ENCODE assay signal across 1 cellular context in the genomic region with DNA sequence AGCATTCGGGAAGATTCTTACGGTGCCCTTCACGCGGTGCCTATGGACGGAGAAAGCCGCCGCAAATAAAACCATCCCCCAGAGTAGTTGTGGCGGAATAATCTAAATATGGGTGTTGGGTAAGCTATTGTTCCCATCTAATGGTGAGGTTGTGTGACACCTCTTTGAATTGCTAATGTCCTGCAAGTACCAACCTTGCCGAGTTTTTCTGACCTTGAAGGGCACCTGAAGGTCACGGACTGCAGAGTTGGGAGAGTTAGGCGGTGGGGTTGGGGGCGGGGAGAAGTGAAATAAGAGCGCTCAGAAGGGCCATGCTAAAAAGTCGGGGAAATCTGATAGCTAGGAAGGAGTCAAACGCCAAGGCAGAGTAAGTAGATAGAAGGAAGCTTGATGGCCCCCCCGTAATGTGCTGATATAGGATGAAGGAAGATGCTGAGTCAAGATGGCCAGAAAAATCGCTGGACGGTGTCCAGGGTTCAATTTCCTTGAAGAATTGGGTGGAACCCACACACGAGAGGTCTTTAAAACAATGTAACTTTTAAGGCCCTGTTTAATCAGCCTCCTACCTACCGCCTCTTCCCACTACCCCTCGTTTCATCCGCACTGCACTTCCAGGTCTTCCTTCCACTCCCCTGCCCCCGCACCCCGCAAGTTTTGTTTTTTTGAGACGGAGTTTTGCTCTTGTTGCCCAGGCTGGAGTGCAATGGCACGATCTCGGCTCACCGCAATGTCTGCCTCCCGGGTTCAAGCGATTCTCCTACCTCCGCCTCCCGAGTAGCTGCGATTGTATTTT.
A peak's percentile ranks its signal among the peaks of the same experiment; 100 is the strongest.
TF ChIP-seq lines count a peak whose summit lies in the region.

No MANE protein-coding gene starts in this region.

TF ChIP-seq in WTC11, 78 proteins besides CTCF, POLR2A, EP300 and RAD21 (continued from another document):
- TF ChIP-seq, protein P1, sequence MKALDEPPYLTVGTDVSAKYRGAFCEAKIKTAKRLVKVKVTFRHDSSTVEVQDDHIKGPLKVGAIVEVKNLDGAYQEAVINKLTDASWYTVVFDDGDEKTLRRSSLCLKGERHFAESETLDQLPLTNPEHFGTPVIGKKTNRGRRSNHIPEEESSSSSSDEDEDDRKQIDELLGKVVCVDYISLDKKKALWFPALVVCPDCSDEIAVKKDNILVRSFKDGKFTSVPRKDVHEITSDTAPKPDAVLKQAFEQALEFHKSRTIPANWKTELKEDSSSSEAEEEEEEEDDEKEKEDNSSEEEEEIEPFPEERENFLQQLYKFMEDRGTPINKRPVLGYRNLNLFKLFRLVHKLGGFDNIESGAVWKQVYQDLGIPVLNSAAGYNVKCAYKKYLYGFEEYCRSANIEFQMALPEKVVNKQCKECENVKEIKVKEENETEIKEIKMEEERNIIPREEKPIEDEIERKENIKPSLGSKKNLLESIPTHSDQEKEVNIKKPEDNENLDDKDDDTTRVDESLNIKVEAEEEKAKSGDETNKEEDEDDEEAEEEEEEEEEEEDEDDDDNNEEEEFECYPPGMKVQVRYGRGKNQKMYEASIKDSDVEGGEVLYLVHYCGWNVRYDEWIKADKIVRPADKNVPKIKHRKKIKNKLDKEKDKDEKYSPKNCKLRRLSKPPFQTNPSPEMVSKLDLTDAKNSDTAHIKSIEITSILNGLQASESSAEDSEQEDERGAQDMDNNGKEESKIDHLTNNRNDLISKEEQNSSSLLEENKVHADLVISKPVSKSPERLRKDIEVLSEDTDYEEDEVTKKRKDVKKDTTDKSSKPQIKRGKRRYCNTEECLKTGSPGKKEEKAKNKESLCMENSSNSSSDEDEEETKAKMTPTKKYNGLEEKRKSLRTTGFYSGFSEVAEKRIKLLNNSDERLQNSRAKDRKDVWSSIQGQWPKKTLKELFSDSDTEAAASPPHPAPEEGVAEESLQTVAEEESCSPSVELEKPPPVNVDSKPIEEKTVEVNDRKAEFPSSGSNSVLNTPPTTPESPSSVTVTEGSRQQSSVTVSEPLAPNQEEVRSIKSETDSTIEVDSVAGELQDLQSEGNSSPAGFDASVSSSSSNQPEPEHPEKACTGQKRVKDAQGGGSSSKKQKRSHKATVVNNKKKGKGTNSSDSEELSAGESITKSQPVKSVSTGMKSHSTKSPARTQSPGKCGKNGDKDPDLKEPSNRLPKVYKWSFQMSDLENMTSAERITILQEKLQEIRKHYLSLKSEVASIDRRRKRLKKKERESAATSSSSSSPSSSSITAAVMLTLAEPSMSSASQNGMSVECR (CRISPR knock-in tag; IDR thresholded peaks at IDR 0.05; ENCODE audit: borderline replicate concordance), result no peak
- TF ChIP-seq NFATC4 (CRISPR knock-in tag; IDR thresholded peaks at IDR 0.05) (no peak), ETV6 (CRISPR knock-in tag; IDR thresholded peaks at IDR 0.05) (no peak), NR3C1 (CRISPR knock-in tag; conservative IDR thresholded peaks at IDR 0.05; ENCODE audit: low read depth) (no peak), ZNF263 (CRISPR knock-in tag; IDR thresholded peaks at IDR 0.05; ENCODE audit: low read depth) (no peak), SP1 (CRISPR knock-in tag; conservative IDR thresholded peaks at IDR 0.05) (peak; percentile 24; the same call in 1 of the 2 replicates), CREM (CRISPR knock-in tag; IDR thresholded peaks at IDR 0.05) (no peak; the same call in 1 of the 2 replicates), ZNF671 (CRISPR knock-in tag; IDR thresholded peaks at IDR 0.05) (no peak), NFE2L1 (CRISPR knock-in tag; IDR thresholded peaks at IDR 0.05) (peak; percentile 56; the same call in 1 of the 2 replicates), ZNF416 (CRISPR knock-in tag; IDR thresholded peaks at IDR 0.05) (no peak), NR1H2 (CRISPR knock-in tag; IDR thresholded peaks at IDR 0.05) (no peak), KAT7 (CRISPR knock-in tag; IDR thresholded peaks at IDR 0.05; ENCODE audit: borderline replicate concordance) (no peak), GABPB1 (CRISPR knock-in tag; IDR thresholded peaks at IDR 0.05) (no peak), GRHL2 (CRISPR knock-in tag; IDR thresholded peaks at IDR 0.05; ENCODE audit: insufficient replicate concordance, severe bottlenecking) (no peak), JAZF1 (CRISPR knock-in tag; IDR thresholded peaks at IDR 0.05) (no peak), ZNF138 (CRISPR knock-in tag; conservative IDR thresholded peaks at IDR 0.05) (0 out of 2 replicates have a peak, but pooled peaks have one; percentile 14), SOX15 (CRISPR knock-in tag; IDR thresholded peaks at IDR 0.05) (no peak), FOXJ3 (CRISPR knock-in tag; IDR thresholded peaks at IDR 0.05; ENCODE audit: borderline replicate concordance) (no peak), IRF2 (CRISPR knock-in tag; IDR thresholded peaks at IDR 0.05; ENCODE audit: borderline replicate concordance, low read depth) (no peak), ZNF232 (CRISPR knock-in tag; IDR thresholded peaks at IDR 0.05) (no peak)
- TF ChIP-seq, protein P2, sequence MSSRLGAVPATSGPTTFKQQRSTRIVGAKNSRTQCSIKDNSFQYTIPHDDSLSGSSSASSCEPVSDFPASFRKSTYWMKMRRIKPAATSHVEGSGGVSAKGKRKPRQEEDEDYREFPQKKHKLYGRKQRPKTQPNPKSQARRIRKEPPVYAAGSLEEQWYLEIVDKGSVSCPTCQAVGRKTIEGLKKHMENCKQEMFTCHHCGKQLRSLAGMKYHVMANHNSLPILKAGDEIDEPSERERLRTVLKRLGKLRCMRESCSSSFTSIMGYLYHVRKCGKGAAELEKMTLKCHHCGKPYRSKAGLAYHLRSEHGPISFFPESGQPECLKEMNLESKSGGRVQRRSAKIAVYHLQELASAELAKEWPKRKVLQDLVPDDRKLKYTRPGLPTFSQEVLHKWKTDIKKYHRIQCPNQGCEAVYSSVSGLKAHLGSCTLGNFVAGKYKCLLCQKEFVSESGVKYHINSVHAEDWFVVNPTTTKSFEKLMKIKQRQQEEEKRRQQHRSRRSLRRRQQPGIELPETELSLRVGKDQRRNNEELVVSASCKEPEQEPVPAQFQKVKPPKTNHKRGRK (CRISPR knock-in tag; IDR thresholded peaks at IDR 0.05; ENCODE audit: borderline replicate concordance), result no peak
- TF ChIP-seq, protein P3, sequence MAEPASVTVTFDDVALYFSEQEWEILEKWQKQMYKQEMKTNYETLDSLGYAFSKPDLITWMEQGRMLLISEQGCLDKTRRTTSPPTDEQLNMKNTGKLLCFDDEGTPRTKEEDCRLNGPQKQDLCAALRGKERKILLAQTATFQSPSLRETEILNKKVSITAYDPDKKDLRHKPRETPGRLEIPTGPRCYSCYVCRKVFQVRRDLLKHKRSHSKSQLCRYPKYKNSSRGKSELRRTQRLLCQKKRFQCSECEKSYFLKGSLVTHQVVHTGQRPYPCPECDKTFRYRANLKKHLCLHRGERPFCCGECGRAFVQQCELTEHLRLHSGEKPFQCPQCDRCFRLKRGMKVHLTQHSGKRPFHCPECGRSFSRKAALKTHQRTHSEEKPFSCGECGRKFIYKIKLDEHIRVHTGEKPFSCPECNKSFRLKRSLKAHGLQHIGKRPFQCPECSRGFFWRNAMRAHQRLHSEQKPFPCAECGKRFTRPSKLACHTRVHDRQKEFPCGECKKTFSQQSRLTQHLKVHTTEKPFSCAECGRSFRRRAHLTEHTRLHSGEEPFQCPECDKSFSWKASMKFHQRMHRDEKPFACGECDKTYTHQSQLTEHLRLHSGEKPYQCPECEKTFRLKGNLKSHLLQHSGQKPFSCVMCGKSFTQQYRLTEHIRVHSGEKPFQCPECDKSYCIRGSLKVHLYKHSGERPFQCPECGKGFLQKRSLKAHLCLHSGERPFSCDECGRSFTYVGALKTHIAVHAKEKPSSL (CRISPR knock-in tag; conservative IDR thresholded peaks at IDR 0.05), result no peak
- TF ChIP-seq, protein P4, sequence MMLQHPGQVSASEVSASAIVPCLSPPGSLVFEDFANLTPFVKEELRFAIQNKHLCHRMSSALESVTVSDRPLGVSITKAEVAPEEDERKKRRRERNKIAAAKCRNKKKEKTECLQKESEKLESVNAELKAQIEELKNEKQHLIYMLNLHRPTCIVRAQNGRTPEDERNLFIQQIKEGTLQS (CRISPR knock-in tag; conservative IDR thresholded peaks at IDR 0.05), result no peak
- TF ChIP-seq, protein P5, sequence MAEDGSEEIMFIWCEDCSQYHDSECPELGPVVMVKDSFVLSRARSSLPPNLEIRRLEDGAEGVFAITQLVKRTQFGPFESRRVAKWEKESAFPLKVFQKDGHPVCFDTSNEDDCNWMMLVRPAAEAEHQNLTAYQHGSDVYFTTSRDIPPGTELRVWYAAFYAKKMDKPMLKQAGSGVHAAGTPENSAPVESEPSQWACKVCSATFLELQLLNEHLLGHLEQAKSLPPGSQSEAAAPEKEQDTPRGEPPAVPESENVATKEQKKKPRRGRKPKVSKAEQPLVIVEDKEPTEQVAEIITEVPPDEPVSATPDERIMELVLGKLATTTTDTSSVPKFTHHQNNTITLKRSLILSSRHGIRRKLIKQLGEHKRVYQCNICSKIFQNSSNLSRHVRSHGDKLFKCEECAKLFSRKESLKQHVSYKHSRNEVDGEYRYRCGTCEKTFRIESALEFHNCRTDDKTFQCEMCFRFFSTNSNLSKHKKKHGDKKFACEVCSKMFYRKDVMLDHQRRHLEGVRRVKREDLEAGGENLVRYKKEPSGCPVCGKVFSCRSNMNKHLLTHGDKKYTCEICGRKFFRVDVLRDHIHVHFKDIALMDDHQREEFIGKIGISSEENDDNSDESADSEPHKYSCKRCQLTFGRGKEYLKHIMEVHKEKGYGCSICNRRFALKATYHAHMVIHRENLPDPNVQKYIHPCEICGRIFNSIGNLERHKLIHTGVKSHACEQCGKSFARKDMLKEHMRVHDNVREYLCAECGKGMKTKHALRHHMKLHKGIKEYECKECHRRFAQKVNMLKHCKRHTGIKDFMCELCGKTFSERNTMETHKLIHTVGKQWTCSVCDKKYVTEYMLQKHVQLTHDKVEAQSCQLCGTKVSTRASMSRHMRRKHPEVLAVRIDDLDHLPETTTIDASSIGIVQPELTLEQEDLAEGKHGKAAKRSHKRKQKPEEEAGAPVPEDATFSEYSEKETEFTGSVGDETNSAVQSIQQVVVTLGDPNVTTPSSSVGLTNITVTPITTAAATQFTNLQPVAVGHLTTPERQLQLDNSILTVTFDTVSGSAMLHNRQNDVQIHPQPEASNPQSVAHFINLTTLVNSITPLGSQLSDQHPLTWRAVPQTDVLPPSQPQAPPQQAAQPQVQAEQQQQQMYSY (CRISPR knock-in tag; IDR thresholded peaks at IDR 0.05), result no peak
- TF ChIP-seq, protein P6, sequence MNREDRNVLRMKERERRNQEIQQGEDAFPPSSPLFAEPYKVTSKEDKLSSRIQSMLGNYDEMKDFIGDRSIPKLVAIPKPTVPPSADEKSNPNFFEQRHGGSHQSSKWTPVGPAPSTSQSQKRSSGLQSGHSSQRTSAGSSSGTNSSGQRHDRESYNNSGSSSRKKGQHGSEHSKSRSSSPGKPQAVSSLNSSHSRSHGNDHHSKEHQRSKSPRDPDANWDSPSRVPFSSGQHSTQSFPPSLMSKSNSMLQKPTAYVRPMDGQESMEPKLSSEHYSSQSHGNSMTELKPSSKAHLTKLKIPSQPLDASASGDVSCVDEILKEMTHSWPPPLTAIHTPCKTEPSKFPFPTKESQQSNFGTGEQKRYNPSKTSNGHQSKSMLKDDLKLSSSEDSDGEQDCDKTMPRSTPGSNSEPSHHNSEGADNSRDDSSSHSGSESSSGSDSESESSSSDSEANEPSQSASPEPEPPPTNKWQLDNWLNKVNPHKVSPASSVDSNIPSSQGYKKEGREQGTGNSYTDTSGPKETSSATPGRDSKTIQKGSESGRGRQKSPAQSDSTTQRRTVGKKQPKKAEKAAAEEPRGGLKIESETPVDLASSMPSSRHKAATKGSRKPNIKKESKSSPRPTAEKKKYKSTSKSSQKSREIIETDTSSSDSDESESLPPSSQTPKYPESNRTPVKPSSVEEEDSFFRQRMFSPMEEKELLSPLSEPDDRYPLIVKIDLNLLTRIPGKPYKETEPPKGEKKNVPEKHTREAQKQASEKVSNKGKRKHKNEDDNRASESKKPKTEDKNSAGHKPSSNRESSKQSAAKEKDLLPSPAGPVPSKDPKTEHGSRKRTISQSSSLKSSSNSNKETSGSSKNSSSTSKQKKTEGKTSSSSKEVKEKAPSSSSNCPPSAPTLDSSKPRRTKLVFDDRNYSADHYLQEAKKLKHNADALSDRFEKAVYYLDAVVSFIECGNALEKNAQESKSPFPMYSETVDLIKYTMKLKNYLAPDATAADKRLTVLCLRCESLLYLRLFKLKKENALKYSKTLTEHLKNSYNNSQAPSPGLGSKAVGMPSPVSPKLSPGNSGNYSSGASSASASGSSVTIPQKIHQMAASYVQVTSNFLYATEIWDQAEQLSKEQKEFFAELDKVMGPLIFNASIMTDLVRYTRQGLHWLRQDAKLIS (CRISPR knock-in tag; IDR thresholded peaks at IDR 0.05; ENCODE audit: borderline replicate concordance), result 0 out of 2 replicates have a peak, but pooled peaks have one; percentile 49
- TF ChIP-seq, protein P7, sequence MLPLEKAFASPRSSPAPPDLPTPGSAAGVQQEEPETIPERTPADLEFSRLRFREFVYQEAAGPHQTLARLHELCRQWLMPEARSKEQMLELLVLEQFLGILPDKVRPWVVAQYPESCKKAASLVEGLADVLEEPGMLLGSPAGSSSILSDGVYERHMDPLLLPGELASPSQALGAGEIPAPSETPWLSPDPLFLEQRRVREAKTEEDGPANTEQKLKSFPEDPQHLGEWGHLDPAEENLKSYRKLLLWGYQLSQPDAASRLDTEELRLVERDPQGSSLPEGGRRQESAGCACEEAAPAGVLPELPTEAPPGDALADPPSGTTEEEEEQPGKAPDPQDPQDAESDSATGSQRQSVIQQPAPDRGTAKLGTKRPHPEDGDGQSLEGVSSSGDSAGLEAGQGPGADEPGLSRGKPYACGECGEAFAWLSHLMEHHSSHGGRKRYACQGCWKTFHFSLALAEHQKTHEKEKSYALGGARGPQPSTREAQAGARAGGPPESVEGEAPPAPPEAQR (CRISPR knock-in tag; IDR thresholded peaks at IDR 0.05), result no peak
